In genomic region chr11:19349340-19350025, GRCh38 we compare ENCODE assay signal across 26 cellular contexts.
DNase-seq lines count a peak whose midpoint lies in the region; ATAC-seq and TF ChIP-seq lines count a peak whose summit lies in the region.
"Had no signal": no experiment of that assay in that cellular context is flagged by ENCODE, and none has a peak within 500 bp of the region (broad histone marks: within the 10 kb centered on the region; RNA-seq: fewer than 3 reads in every experiment).

No MANE protein-coding gene starts in this region.

- intact Hi-C loops in heart right ventricle (cut with DNase I): no loop called here
- intact Hi-C loops in left ventricle myocardium superior (cut with micrococcal nuclease): no loop called here
- intact Hi-C loops in ascending aorta (cut with DNase I): no loop called here

- no peak for TF ChIP-seq CTCF in heart right ventricle (IDR thresholded peaks at IDR 0.05)
- TF ChIP-seq CTCF in astrocyte of the cerebellum (IDR thresholded peaks at IDR 0.05; ENCODE audit: low read depth, low read length, missing control alignments): no peak
- no peak for TF ChIP-seq CTCF in foreskin keratinocyte (conservative IDR thresholded peaks at IDR 0.05)
- TF ChIP-seq CTCF in ascending aorta (IDR thresholded peaks at IDR 0.05): no peak

- in situ Hi-C loops in astrocyte of the cerebellum (cut with HindIII; ENCODE audit: low sequenced_read_pairs): loop anchor here (25.0 kb wide), 1 partner anchor 188 kb away; no protein-coding TSS in a partner anchor

- H3K4me1 ChIP-seq in heart right ventricle: peaks cover 0 to 55% (median 21%) of the 10 kb centered on the region in 9 donors
- no peaks in the 10 kb centered on the region for H3K4me1 ChIP-seq in foreskin keratinocyte
- peaks cover 6 to 14% of the 10 kb centered on the region in 2 donors for H3K4me1 ChIP-seq in ascending aorta

- peaks cover 4 to 69% (median 63%) of the 10 kb centered on the region in 7 donors for H3K27me3 ChIP-seq in heart right ventricle
- H3K27me3 ChIP-seq in foreskin keratinocyte: peaks cover 97% of the 10 kb centered on the region
- H3K27me3 ChIP-seq in ascending aorta: peaks cover 11% of the 10 kb centered on the region
- H3K27me3 ChIP-seq: ovary had no signal

- DNase-seq in heart right ventricle (no peak), left ventricle myocardium superior (no peak), astrocyte of the cerebellum (ENCODE audit: low read depth) (peak; percentile 12), lung microvascular endothelial cell (ENCODE audit: low read depth in 2 of 2) (peak; percentile 20 to 45), superior temporal gyrus (ENCODE audit: extremely low spot score) (peak; percentile 63), foreskin keratinocyte (no peak), ascending aorta (ENCODE audit: low spot score in 2 of 2) (no peak)
- DNase-seq: activated CD4-positive, alpha-beta T cell treated with anti-CD3 and anti-CD28 coated beads, Interleukin-2, amount 10 ng/mL, durations not matched to agents 7 days and 5 days; activated CD8-positive, alpha-beta memory T cell treated with anti-CD3 and anti-CD28 coated beads, Interleukin-2, amount 50 U/mL, for 4 hours; activated effector memory CD4-positive, alpha-beta T cell treated with Interleukin-2 at 50 U/mL for 16 hours; adrenal gland; effector memory CD8-positive, alpha-beta T cell; esophagus squamous epithelium; H7; MG63; NCI-H187; ovary; stimulated activated CD4-positive, alpha-beta T cell treated with anti-CD3 and anti-CD28 coated beads, Interleukin-4, amount 100 ng/mL, for 1 hour; T-helper 1 cell; upper lobe of right lung had no signal

- no peaks in the 10 kb centered on the region for H3K36me3 ChIP-seq in heart right ventricle
- no peaks in the 10 kb centered on the region for H3K36me3 ChIP-seq in ascending aorta
- H3K36me3 ChIP-seq: adrenal gland, BLaER1, esophagus squamous epithelium, heart left ventricle, MG63, ovary, upper lobe of right lung had no signal

- peak overlapping the region in 1 of 10 donors; percentile 10 for H3K4me3 ChIP-seq in heart right ventricle
- no peak overlapping the region for H3K4me3 ChIP-seq in astrocyte of the cerebellum (ENCODE audit: low read depth, low read length)
- no peak overlapping the region for H3K4me3 ChIP-seq in ascending aorta
- H3K4me3 ChIP-seq: A549, adrenal gland, BLaER1, esophagus squamous epithelium, MG63, ovary, skin epidermis, upper lobe of right lung had no signal

- H3K9me3 ChIP-seq in heart right ventricle (no peaks in the 10 kb centered on the region), ascending aorta (no peaks in the 10 kb centered on the region)
- H3K9me3 ChIP-seq: A549, adrenal gland, BLaER1, esophagus squamous epithelium, heart left ventricle, MG63, ovary, upper lobe of right lung had no signal

- H3K27ac ChIP-seq in heart right ventricle: no peak overlapping the region
- H3K27ac ChIP-seq in foreskin keratinocyte: no peak overlapping the region
- H3K27ac ChIP-seq in ascending aorta: no peak overlapping the region
- H3K27ac ChIP-seq: A549, BLaER1, esophagus squamous epithelium, heart left ventricle, ovary, skin epidermis, upper lobe of right lung had no signal

- WGBS in heart right ventricle, 2 donors: 43 to 46% methylated on average over 17 of the region's 17 CpGs

- ATAC-seq in heart right ventricle (peak in 6 of 8 donors; percentile 14 to 62 (median 50)), left ventricle myocardium superior (no peak), foreskin keratinocyte (no peak), HG02571 (IDR thresholded peaks at IDR 0.05; ENCODE audit: unreplicated experiment) (no peak)
- ATAC-seq: A549; effector memory CD8-positive, alpha-beta T cell; Right ventricle myocardium inferior; upper lobe of right lung had no signal

Comparison
In these comparisons a context has a peak if more than half of its experiments do, and no peak if none do; other contexts are left out.
1. ATAC-seq: peak in heart right ventricle (6 of 8); none in left ventricle myocardium superior (single experiment), foreskin keratinocyte (single experiment) and HG02571 (single experiment).
2. DNase-seq: peak in astrocyte of the cerebellum (single experiment), lung microvascular endothelial cell (2 of 2) and superior temporal gyrus (single experiment); none in heart right ventricle (0 of 2), left ventricle myocardium superior (single experiment), foreskin keratinocyte (0 of 2) and ascending aorta (0 of 2).